Comparison of ENCODE assay signal across 2 cellular contexts in genomic region chr14:54366726-54367707, GRCh38.
TF ChIP-seq lines count a peak whose summit lies in the region.

No MANE protein-coding gene starts in this region.

TF ChIP-seq in Ishikawa, 13 proteins besides CTCF, POLR2A, EP300 and RAD21 (continued from another document):
- TF ChIP-seq REST (IDR thresholded peaks at IDR 0.05; ENCODE audit: low read depth) (no peak), ZBTB7A (IDR thresholded peaks at IDR 0.05; ENCODE audit: low read depth) (no peak), USF1 (IDR thresholded peaks at IDR 0.05) (no peak), FOXM1 (IDR thresholded peaks at IDR 0.05; ENCODE audit: borderline replicate concordance, low read depth) (no peak)

TF ChIP-seq in HepG2, 621 proteins besides CTCF, POLR2A, EP300 and RAD21 (continued from another document and continues in another):
- TF ChIP-seq RARA (CRISPR knock-in tag; IDR thresholded peaks at IDR 0.05) (peak; percentile 18; the same call in 1 of the 2 replicates), KDM2A (CRISPR knock-in tag; IDR thresholded peaks at IDR 0.05; ENCODE audit: borderline replicate concordance, low read depth) (0 out of 2 replicates have a peak, but pooled peaks have one; percentile 35), PHF8 (CRISPR knock-in tag; IDR thresholded peaks at IDR 0.05) (peak; percentile 54), HMG20A (CRISPR knock-in tag; IDR thresholded peaks at IDR 0.05; ENCODE audit: borderline replicate concordance) (peak; percentile 66; the same call in 1 of the 2 replicates), ZNF557 (CRISPR knock-in tag; IDR thresholded peaks at IDR 0.05) (0 out of 2 replicates have a peak, but pooled peaks have one; percentile 46), ZSCAN31 (CRISPR knock-in tag; IDR thresholded peaks at IDR 0.05; ENCODE audit: low read depth) (peak; percentile 53; the same call in 1 of the 2 replicates), SMC3 (IDR thresholded peaks at IDR 0.05; ENCODE audit: low read length) (peak; percentile 77), CEBPB (IDR thresholded peaks at IDR 0.05; ENCODE audit: borderline replicate concordance, low read depth, low read length) (peak; percentile 16; the same call in 1 of the 2 replicates), MYPOP (CRISPR knock-in tag; IDR thresholded peaks at IDR 0.05) (0 out of 2 replicates have a peak, but pooled peaks have one; percentile 30), ZNF280D (CRISPR knock-in tag; IDR thresholded peaks at IDR 0.05) (peak; percentile 43; the same call in 1 of the 2 replicates), ATF4 (CRISPR knock-in tag; IDR thresholded peaks at IDR 0.05) (peak in 1 of 2 experiments; percentile 11; a peak in 1 of 4 replicates), FOXO1 (CRISPR knock-in tag; IDR thresholded peaks at IDR 0.05) (peak; percentile 72; the same call in 1 of the 2 replicates), TP53 (CRISPR knock-in tag; conservative IDR thresholded peaks at IDR 0.05) (0 out of 2 replicates have a peak, but pooled peaks have one; percentile 41), ATF7 (IDR thresholded peaks at IDR 0.05) (no peak), ATF7 (CRISPR knock-in tag; IDR thresholded peaks at IDR 0.05) (0 out of 2 replicates have a peak, but pooled peaks have one; percentile 57), KMT2A (CRISPR knock-in tag; IDR thresholded peaks at IDR 0.05) (peak; percentile 47; the same call in 1 of the 2 replicates), ZBTB21 (CRISPR knock-in tag; IDR thresholded peaks at IDR 0.05) (0 out of 2 replicates have a peak, but pooled peaks have one; percentile 29), ISL2 (CRISPR knock-in tag; IDR thresholded peaks at IDR 0.05) (peak; percentile 15; the same call in 1 of the 2 replicates), JUN (CRISPR knock-in tag; IDR thresholded peaks at IDR 0.05) (peak; percentile 63; the same call in 1 of the 2 replicates), GATA4 (IDR thresholded peaks at IDR 0.05; ENCODE audit: borderline replicate concordance, low read depth) (peak; percentile 72; the same call in 1 of the 2 replicates), ZEB1 (IDR thresholded peaks at IDR 0.05; ENCODE audit: insufficient replicate concordance, low read depth) (no peak), ZNF547 (CRISPR knock-in tag; IDR thresholded peaks at IDR 0.05) (0 out of 2 replicates have a peak, but pooled peaks have one; percentile 25), ARID4A (CRISPR knock-in tag; IDR thresholded peaks at IDR 0.05; ENCODE audit: borderline replicate concordance) (peak; percentile 17; the same call in 1 of the 2 replicates), ZNF891 (CRISPR knock-in tag; IDR thresholded peaks at IDR 0.05) (no peak), RFX1 (IDR thresholded peaks at IDR 0.05) (no peak), PHF21A (CRISPR knock-in tag; IDR thresholded peaks at IDR 0.05) (peak; percentile 44; the same call in 1 of the 2 replicates), SOX13 (IDR thresholded peaks at IDR 0.05) (no peak), SOX13 (CRISPR knock-in tag; conservative IDR thresholded peaks at IDR 0.05 in 1 of 2, IDR thresholded peaks at IDR 0.05 in 1 of 2) (peak in 1 of 2 experiments; percentile 15; a peak in 1 of 4 replicates), KAT7 (CRISPR knock-in tag; IDR thresholded peaks at IDR 0.05; ENCODE audit: borderline replicate concordance) (peak; percentile 59; the same call in 1 of the 2 replicates), YEATS2 (CRISPR knock-in tag; IDR thresholded peaks at IDR 0.05; ENCODE audit: borderline replicate concordance) (peak; percentile 67; the same call in 1 of the 2 replicates), ZNF263 (CRISPR knock-in tag; IDR thresholded peaks at IDR 0.05) (peak; percentile 57), ZMYM4 (CRISPR knock-in tag; IDR thresholded peaks at IDR 0.05) (peak; percentile 32; the same call in 1 of the 2 replicates), GATAD1 (CRISPR knock-in tag; IDR thresholded peaks at IDR 0.05) (peak; percentile 43; the same call in 1 of the 2 replicates), THRA (CRISPR knock-in tag; IDR thresholded peaks at IDR 0.05; ENCODE audit: borderline replicate concordance) (no peak), ZNF143 (CRISPR knock-in tag; IDR thresholded peaks at IDR 0.05) (peak; percentile 82), ZNF317 (CRISPR knock-in tag; IDR thresholded peaks at IDR 0.05) (0 out of 2 replicates have a peak, but pooled peaks have one; percentile 29), CREB1 (IDR thresholded peaks at IDR 0.05) (no peak), CREB1 (CRISPR knock-in tag; IDR thresholded peaks at IDR 0.05) (0 out of 2 replicates have a peak, but pooled peaks have one; percentile 41), ZNF781 (CRISPR knock-in tag; IDR thresholded peaks at IDR 0.05; ENCODE audit: borderline replicate concordance, not compliant biosample characterization) (peak; percentile 56), IRF9 (CRISPR knock-in tag; IDR thresholded peaks at IDR 0.05; ENCODE audit: borderline replicate concordance) (0 out of 2 replicates have a peak, but pooled peaks have one; percentile 45), MTA1 (CRISPR knock-in tag; IDR thresholded peaks at IDR 0.05; ENCODE audit: borderline replicate concordance) (no peak), ATF2 (CRISPR knock-in tag; IDR thresholded peaks at IDR 0.05) (peak; percentile 89; the same call in 1 of the 2 replicates)
- TF ChIP-seq, protein P1, sequence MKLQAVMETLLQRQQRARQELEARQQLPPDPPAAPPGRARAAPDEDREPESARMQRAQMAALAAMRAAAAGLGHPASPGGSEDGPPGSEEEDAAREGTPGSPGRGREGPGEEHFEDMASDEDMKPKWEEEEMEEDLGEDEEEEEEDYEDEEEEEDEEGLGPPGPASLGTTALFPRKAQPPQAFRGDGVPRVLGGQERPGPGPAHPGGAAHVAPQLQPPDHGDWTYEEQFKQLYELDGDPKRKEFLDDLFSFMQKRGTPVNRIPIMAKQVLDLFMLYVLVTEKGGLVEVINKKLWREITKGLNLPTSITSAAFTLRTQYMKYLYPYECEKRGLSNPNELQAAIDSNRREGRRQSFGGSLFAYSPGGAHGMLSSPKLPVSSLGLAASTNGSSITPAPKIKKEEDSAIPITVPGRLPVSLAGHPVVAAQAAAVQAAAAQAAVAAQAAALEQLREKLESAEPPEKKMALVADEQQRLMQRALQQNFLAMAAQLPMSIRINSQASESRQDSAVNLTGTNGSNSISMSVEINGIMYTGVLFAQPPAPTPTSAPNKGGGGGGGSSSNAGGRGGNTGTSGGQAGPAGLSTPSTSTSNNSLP (IDR thresholded peaks at IDR 0.05; ENCODE audit: low read depth, low read length) = 0 out of 2 replicates have a peak, but pooled peaks have one; percentile 18
- TF ChIP-seq, protein P2, sequence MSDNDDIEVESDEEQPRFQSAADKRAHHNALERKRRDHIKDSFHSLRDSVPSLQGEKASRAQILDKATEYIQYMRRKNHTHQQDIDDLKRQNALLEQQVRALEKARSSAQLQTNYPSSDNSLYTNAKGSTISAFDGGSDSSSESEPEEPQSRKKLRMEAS (IDR thresholded peaks at IDR 0.05) = peak; percentile 15; the same call in 1 of the 2 replicates
- TF ChIP-seq, protein P3, sequence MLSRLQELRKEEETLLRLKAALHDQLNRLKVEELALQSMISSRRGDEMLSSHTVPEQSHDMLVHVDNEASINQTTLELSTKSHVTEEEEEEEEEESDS (CRISPR knock-in tag; IDR thresholded peaks at IDR 0.05; ENCODE audit: borderline replicate concordance) = peak; percentile 99
